ENCODE assay signal across 1 cellular context in the genomic region with DNA sequence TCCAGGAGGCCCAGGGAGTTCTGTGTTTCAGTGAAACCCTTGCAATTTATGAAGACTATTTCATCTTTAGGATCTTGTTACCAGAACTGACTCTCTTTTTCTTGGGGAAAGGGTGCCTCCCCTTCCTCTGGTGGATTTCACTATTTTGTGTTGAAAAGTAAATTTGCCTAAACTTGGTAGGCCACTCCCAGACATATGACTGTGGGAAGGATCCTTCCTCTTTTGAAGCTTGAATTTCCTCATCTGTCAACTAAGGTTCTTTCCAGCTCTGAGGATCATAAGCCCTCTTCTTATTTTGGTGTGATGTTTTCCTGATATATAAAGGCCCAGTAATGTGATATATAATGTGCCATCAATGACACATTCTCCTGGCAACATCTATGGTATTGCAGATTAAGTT.
TF ChIP-seq lines count a peak whose summit lies in the region.

No MANE protein-coding gene starts in this region.

TF ChIP-seq in HepG2, 621 proteins besides CTCF, POLR2A, EP300 and RAD21 (continued from another document):
- TF ChIP-seq ZNF142 (CRISPR knock-in tag; IDR thresholded peaks at IDR 0.05) (no peak), JARID2 (CRISPR knock-in tag; IDR thresholded peaks at IDR 0.05; ENCODE audit: insufficient replicate concordance) (no peak), ZNF484 (CRISPR knock-in tag; IDR thresholded peaks at IDR 0.05; ENCODE audit: borderline replicate concordance, low read depth) (no peak), ZFAT (CRISPR knock-in tag; conservative IDR thresholded peaks at IDR 0.05) (no peak)
